Comparison of ENCODE assay signal across 8 cellular contexts in genomic region chr1:109395602-109396512, GRCh38. TPM values are rescaled to one million over a fixed set of nuclear protein-coding genes. Genes with fewer than 3 reads are reported as not detected.
DNase-seq lines count a peak whose midpoint lies in the region; ATAC-seq and TF ChIP-seq lines count a peak whose summit lies in the region.

No MANE protein-coding gene starts in this region.

- no peaks in the 10 kb centered on the region for H3K9me3 Mint-ChIP-seq in GM23338

- TF ChIP-seq CTCF in GM23338 (conservative IDR thresholded peaks at IDR 0.05; ENCODE audit: low read depth in 2 of 2): no peak
- TF ChIP-seq CTCF in gastrocnemius medialis (IDR thresholded peaks at IDR 0.05 in 4 of 5, conservative IDR thresholded peaks at IDR 0.05 in 1 of 5): no peak
- TF ChIP-seq CTCF in lower leg skin (IDR thresholded peaks at IDR 0.05): no peak

- TF ChIP-seq POLR2A in gastrocnemius medialis (IDR thresholded peaks at IDR 0.05) (no peak), lower leg skin (IDR thresholded peaks at IDR 0.05) (no peak)

- H3K36me3 Mint-ChIP-seq in GM23338 (ENCODE audit: low read depth): no peaks in the 10 kb centered on the region; the same call in 2 of the 3 replicates

- no peak overlapping the region for H3K27ac Mint-ChIP-seq in GM23338

- H3K27me3 ChIP-seq in GM23338 (ENCODE audit: insufficient read depth): no peaks in the 10 kb centered on the region
- H3K27me3 ChIP-seq in gastrocnemius medialis: no peaks in the 10 kb centered on the region

- peak overlapping the region; percentile 92 for H3K4me2 ChIP-seq in GM23338

- peak overlapping the region; percentile 53 for H3K27ac ChIP-seq in GM23338 (ENCODE audit: low read depth)
- peak overlapping the region; percentile 83 to 97 (median 90) for H3K27ac ChIP-seq in gastrocnemius medialis

- no peaks in the 10 kb centered on the region for H3K9me2 ChIP-seq in GM23338 (ENCODE audit: insufficient read depth)

- intact Hi-C loops in gastrocnemius medialis (cut with DNase I; ENCODE audit: low total_unique reads) (loop anchor here (2.0 to 10.0 kb wide), 3 partner anchors 34 to 291 kb away; no protein-coding TSS in a partner anchor), lower leg skin (cut with DNase I; ENCODE audit: low total_unique reads) (no loop called here)

- peak overlapping the region; percentile 94 for H3K4me3 Mint-ChIP-seq in GM23338

- peaks cover 31% of the 10 kb centered on the region for H3K4me1 ChIP-seq in GM23338 (ENCODE audit: insufficient read depth)
- H3K4me1 ChIP-seq in gastrocnemius medialis: peaks cover 50 to 73% of the 10 kb centered on the region in 2 donors

- H2AFZ ChIP-seq in GM23338: no peak overlapping the region

- DNase-seq in GM23338 (ENCODE audit: low spot score) (peak; percentile 80), SKM-1 (lab: John Stamatoyannopoulos, UW; ENCODE audit: unreplicated experiment) (peak; percentile 64), globus pallidus (ENCODE audit: low spot score) (peak; percentile 60), gastrocnemius medialis (no peak), NCI-H1105 (lab: John Stamatoyannopoulos, UW) (no peak), lower leg skin (ENCODE audit: low spot score in 2 of 2) (no peak)

- no peaks in the 10 kb centered on the region for H3K9me3 ChIP-seq in gastrocnemius medialis

- in situ Hi-C loops in gastrocnemius medialis (cut with MboI; ENCODE audit: low sequenced_read_pairs in 4 of 4): loop anchor here in 2 of 4 donors (5.0 to 10.0 kb wide), 2 partner anchors 111 to 119 kb away; partner anchors contain the start of gene PSRC1 (in 1 of the 2)

- H3K36me3 ChIP-seq in GM23338 (ENCODE audit: insufficient read depth) (no peaks in the 10 kb centered on the region), gastrocnemius medialis (no peaks in the 10 kb centered on the region)

- peaks cover 47% of the 10 kb centered on the region for H3K4me1 Mint-ChIP-seq in GM23338

- H3K79me2 ChIP-seq in GM23338 (replicated peaks; ENCODE audit: insufficient read depth): peaks cover 61% of the 10 kb centered on the region

- ATAC-seq in GM23338 (no peak), gastrocnemius medialis (no peak), GM19351 (IDR thresholded peaks at IDR 0.05; ENCODE audit: unreplicated experiment) (no peak), GM21619 (IDR thresholded peaks at IDR 0.05; ENCODE audit: unreplicated experiment) (no peak)

- H3K4me3 ChIP-seq in GM23338 (peak overlapping the region; percentile 71), gastrocnemius medialis (peak overlapping the region; percentile 60 to 75 (median 68)), lower leg skin (ENCODE audit: low read depth, poor library complexity, severe bottlenecking) (no peak overlapping the region)

- 69% methylated on average over 5 of the region's 5 CpGs for WGBS in lower leg skin, 2 donors

- H3F3A ChIP-seq in GM23338 (replicated peaks; ENCODE audit: low read depth): peaks cover 9% of the 10 kb centered on the region

- peaks cover 15% of the 10 kb centered on the region for H4K20me1 ChIP-seq in GM23338 (replicated peaks; ENCODE audit: insufficient read depth)

- peaks cover 15% of the 10 kb centered on the region for H3K27me3 Mint-ChIP-seq in GM23338 (ENCODE audit: insufficient read depth, low read depth, poor library complexity)

TF ChIP-seq in GM23338, 12 proteins besides CTCF, POLR2A, EP300 and RAD21 (continues in another document):
- TF ChIP-seq ETS1 (IDR thresholded peaks at IDR 0.05): no peak
- no peak for TF ChIP-seq ZNF462 (CRISPR knock-in tag; IDR thresholded peaks at IDR 0.05)
- no peak for TF ChIP-seq STAT1 (IDR thresholded peaks at IDR 0.05; ENCODE audit: unreplicated experiment)
- TF ChIP-seq JUNB (IDR thresholded peaks at IDR 0.05; ENCODE audit: unreplicated experiment): no peak
- no peak for TF ChIP-seq ZNF114 (CRISPR knock-in tag; IDR thresholded peaks at IDR 0.05)

RNA-seq across cellular contexts. Expression of gene SORT1, which starts 1.9 kb away (rescaled TPM):
- total RNA-seq in GM23338 (2014; rRNA removed; shearing (Covaris generic)): 51.7 and 55.4 TPM in 2 replicates
- 10.3 and 10.9 TPM in 2 replicates for polyA plus RNA-seq in GM23338 (2016; fragmentation: Nextera tagmentation; extraction: Ambion mirVana)
- total RNA-seq in gastrocnemius medialis (100 to 1,000 TPM in 3 of 4 donors, 10 to 100 TPM in 1; 93.7 to 226 (median 190) TPM), lower leg skin (10 to 100 TPM; 29.8 to 53.1 (median 39.5) TPM)

RNA-seq across cellular contexts. Expression of gene PSMA5, which starts 30.4 kb away (rescaled TPM):
- 94.2 and 104 TPM in 2 replicates for total RNA-seq in GM23338 (2014; rRNA removed; shearing (Covaris generic))
- polyA plus RNA-seq in GM23338 (2016; fragmentation: Nextera tagmentation; extraction: Ambion mirVana): 107 and 126 TPM in 2 replicates
- 10 to 100 TPM; 63.5 to 82.5 (median 78.2) TPM for total RNA-seq in gastrocnemius medialis
- total RNA-seq in lower leg skin: 10 to 100 TPM; 24.6 to 46.6 (median 30.2) TPM

Comparison
In these comparisons a context has a peak if more than half of its experiments do, and no peak if none do; other contexts are left out.
1. DNase-seq: peak in GM23338 (single experiment), SKM-1 (single experiment) and globus pallidus (single experiment); none in gastrocnemius medialis (0 of 2), NCI-H1105 (single experiment) and lower leg skin (0 of 2).